ENCODE assay signal across 10 cellular contexts in genomic region chr6:41040101-41040910, GRCh38. TPM values are rescaled to one million over a fixed set of nuclear protein-coding genes. Genes with fewer than 3 reads are reported as not detected.
DNase-seq lines count a peak whose midpoint lies in the region; ATAC-seq and TF ChIP-seq lines count a peak whose summit lies in the region.
"Had no signal": no experiment of that assay in that cellular context is flagged by ENCODE, and none has a peak within 500 bp of the region (broad histone marks: within the 10 kb centered on the region; RNA-seq: fewer than 3 reads in every experiment).

No MANE protein-coding gene starts in this region.

- H3K27me3 ChIP-seq in tibial artery: no peaks in the 10 kb centered on the region
- H3K27me3 ChIP-seq: heart right ventricle had no signal

- in situ Hi-C loops in GM13977 (cut with MboI; ENCODE audit: low pct_unique_long_range_greater_than_20kb, low sequenced_read_pairs, unreplicated experiment): no loop called here

- peaks cover 0 to 10% (median 7%) of the 10 kb centered on the region in 3 donors for H3K36me3 Mint-ChIP-seq in naive thymus-derived CD8-positive, alpha-beta T cell

- peaks cover 0 to 3% (median 2%) of the 10 kb centered on the region in 4 donors for H3K4me1 Mint-ChIP-seq in naive thymus-derived CD8-positive, alpha-beta T cell

- H3K4me3 Mint-ChIP-seq in naive thymus-derived CD8-positive, alpha-beta T cell: no peak overlapping the region
- H3K4me3 Mint-ChIP-seq: CD4-positive, alpha-beta T cell had no signal

- H3K27ac Mint-ChIP-seq in naive thymus-derived CD8-positive, alpha-beta T cell: no peak overlapping the region
- H3K27ac Mint-ChIP-seq: CD4-positive, alpha-beta T cell had no signal

- no peak overlapping the region for H3K27ac ChIP-seq in tibial artery
- H3K27ac ChIP-seq: heart right ventricle had no signal

- no peaks in the 10 kb centered on the region for H3K9me3 ChIP-seq in tibial artery
- H3K9me3 ChIP-seq: heart right ventricle had no signal

- ATAC-seq in HG02759 (IDR thresholded peaks at IDR 0.05; ENCODE audit: unreplicated experiment): peak; percentile 62
- ATAC-seq in left lobe of liver: peak; percentile 72
- no peak for ATAC-seq in naive thymus-derived CD8-positive, alpha-beta T cell

- no peaks in the 10 kb centered on the region for H3K9me3 Mint-ChIP-seq in naive thymus-derived CD8-positive, alpha-beta T cell
- H3K9me3 Mint-ChIP-seq: CD4-positive, alpha-beta T cell had no signal

- DNase-seq in CD1c-positive myeloid dendritic cell (ENCODE audit: extremely low spot score): peak; percentile 45
- DNase-seq in activated CD4-positive, alpha-beta T cell treated with anti-CD3 and anti-CD28 coated beads, Interleukin-2, amount 50 U/mL, for 48 hours: peak; percentile 8 to 9
- DNase-seq in left lobe of liver (ENCODE audit: low spot score): peak; percentile 82
- no peak for DNase-seq in tibial artery
- no peak for DNase-seq in DMS153 treated with DMSO at 0.1 percent for 48 hours (lab: John Stamatoyannopoulos, UW; ENCODE audit: unreplicated experiment)
- DNase-seq in naive thymus-derived CD8-positive, alpha-beta T cell: no peak
- no peak for DNase-seq in GM13977 (ENCODE audit: low spot score)
- DNase-seq: CD4-positive, alpha-beta T cell; heart right ventricle had no signal

- intact Hi-C loops in tibial artery (cut with DNase I; ENCODE audit: low total_unique reads): loop anchor here (10.0 kb wide), 1 partner anchor 1056 kb away; no protein-coding TSS in a partner anchor

- H3K4me3 ChIP-seq in tibial artery: no peak overlapping the region
- H3K4me3 ChIP-seq: heart right ventricle had no signal

- H3K27me3 Mint-ChIP-seq in naive thymus-derived CD8-positive, alpha-beta T cell: no peaks in the 10 kb centered on the region
- H3K27me3 Mint-ChIP-seq: CD4-positive, alpha-beta T cell had no signal

- TF ChIP-seq CTCF in tibial artery (IDR thresholded peaks at IDR 0.05) (no peak), GM13977 (IDR thresholded peaks at IDR 0.05; ENCODE audit: extremely low read depth, insufficient read depth, missing control alignments) (no peak)

- H3K36me3 ChIP-seq in tibial artery: no peaks in the 10 kb centered on the region
- H3K36me3 ChIP-seq: heart right ventricle had no signal

- POLR2A ChIA-PET in naive thymus-derived CD8-positive, alpha-beta T cell (lab: Charles Lee): no interaction called here

- no peaks in the 10 kb centered on the region for H3K4me1 ChIP-seq in tibial artery
- H3K4me1 ChIP-seq: heart right ventricle had no signal

RNA-seq across cellular contexts. Expression of gene UNC5CL, which starts 1.3 kb away (rescaled TPM):
- total RNA-seq in left lobe of liver: 9.3 TPM
- total RNA-seq in naive thymus-derived CD8-positive, alpha-beta T cell: 1 to 10 TPM; 6.3 to 7.3 TPM
- under 1 TPM in 2 of 3 donors, not detected in 1; 0.07 to 0.34 TPM for polyA plus RNA-seq in naive thymus-derived CD8-positive, alpha-beta T cell

RNA-seq across cellular contexts. Expression of gene TSPO2, which starts 2.0 kb away (rescaled TPM):
- total RNA-seq in left lobe of liver: 0.30 TPM
- not detected for total RNA-seq in naive thymus-derived CD8-positive, alpha-beta T cell
- polyA plus RNA-seq in naive thymus-derived CD8-positive, alpha-beta T cell: not detected
- total RNA-seq: CD4-positive, alpha-beta T cell; heart right ventricle had no signal
- polyA plus RNA-seq: heart right ventricle had no signal

RNA-seq across cellular contexts. Expression of gene APOBEC2, which starts 12.7 kb away (rescaled TPM):
- total RNA-seq in left lobe of liver: not detected
- not detected for total RNA-seq in naive thymus-derived CD8-positive, alpha-beta T cell
- polyA plus RNA-seq in naive thymus-derived CD8-positive, alpha-beta T cell: under 1 TPM in 2 of 3 donors, not detected in 1; 0.39 to 0.45 TPM
- total RNA-seq: CD4-positive, alpha-beta T cell had no signal

RNA-seq across cellular contexts. Expression of gene OARD1, which starts 31.9 kb away (rescaled TPM):
- 22.4 TPM for total RNA-seq in left lobe of liver
- total RNA-seq in naive thymus-derived CD8-positive, alpha-beta T cell: 10 to 100 TPM; 48.7 to 52.1 TPM
- 10 to 100 TPM; 41.2 to 48.5 (median 48.1) TPM for polyA plus RNA-seq in naive thymus-derived CD8-positive, alpha-beta T cell

RNA-seq across cellular contexts. Expression of gene NFYA, which starts 32.5 kb away (rescaled TPM):
- 7.7 TPM for total RNA-seq in left lobe of liver
- total RNA-seq in naive thymus-derived CD8-positive, alpha-beta T cell: 10 to 100 TPM; 58.9 to 60.0 TPM
- 10 to 100 TPM; 17.0 to 27.9 (median 20.4) TPM for polyA plus RNA-seq in naive thymus-derived CD8-positive, alpha-beta T cell

Comparison
In these comparisons a context has a peak if more than half of its experiments do, and no peak if none do; other contexts are left out.
1. DNase-seq: peak in CD1c-positive myeloid dendritic cell (single experiment), activated CD4-positive, alpha-beta T cell treated with anti-CD3 and anti-CD28 coated beads, Interleukin-2, amount 50 U/mL, for 48 hours (2 of 2) and left lobe of liver (single experiment); none in tibial artery (0 of 2), DMS153 treated with DMSO at 0.1 percent for 48 hours (single experiment), naive thymus-derived CD8-positive, alpha-beta T cell (0 of 10) and GM13977 (single experiment).
2. ATAC-seq: peak in HG02759 (single experiment) and left lobe of liver (single experiment); none in naive thymus-derived CD8-positive, alpha-beta T cell (0 of 2).